In the genomic region with DNA sequence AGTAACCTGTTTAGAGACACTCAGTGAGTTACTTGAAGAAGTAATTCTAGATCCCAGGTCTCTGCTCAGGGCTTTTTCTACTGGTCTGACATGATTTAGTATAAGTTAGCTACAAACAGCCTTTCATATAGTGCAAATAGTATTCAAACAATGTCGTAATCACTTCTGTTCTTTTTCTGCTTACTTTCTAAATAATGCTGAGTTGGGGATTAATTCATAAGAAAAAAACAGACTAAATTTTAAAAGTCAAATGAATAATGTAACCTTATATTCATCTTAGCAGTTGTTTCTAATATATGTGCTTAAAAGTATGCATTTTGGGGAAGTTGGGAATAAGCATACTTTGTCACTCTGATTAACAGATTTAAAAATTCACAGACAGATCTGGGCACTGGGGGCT, we compare ENCODE assay signal across 22 cellular contexts.
A peak's percentile ranks its signal among the peaks of the same experiment; 100 is the strongest.
DNase-seq lines count a peak whose midpoint lies in the region; ATAC-seq, FAIRE-seq and TF ChIP-seq lines count a peak whose summit lies in the region.
"Had no signal": no experiment of that assay in that cellular context is flagged by ENCODE, and none has a peak within 500 bp of the region (broad histone marks: within the 10 kb centered on the region; RNA-seq: fewer than 3 reads in every experiment).

No MANE protein-coding gene starts in this region.

- no peak for ATAC-seq in A549
- ATAC-seq in right lobe of liver = peak in 1 of 4 donors; percentile 13
- ATAC-seq in HG03045 (IDR thresholded peaks at IDR 0.05; ENCODE audit: unreplicated experiment) = no peak
- ATAC-seq: T-cell had no signal

- no peaks in the 10 kb centered on the region for H3K9me3 ChIP-seq in A549
- H3K9me3 ChIP-seq in SK-N-MC (ENCODE audit: low read depth, low read length) = no peaks in the 10 kb centered on the region
- no peaks in the 10 kb centered on the region for H3K9me3 ChIP-seq in right lobe of liver
- H3K9me3 ChIP-seq: SK-N-SH had no signal

- H3K4me3 ChIP-seq in A549 (no peak overlapping the region), SK-N-MC (no peak overlapping the region), right lobe of liver (no peak overlapping the region)

- DNase-seq in A549 (ENCODE audit: low read depth in 1 of 2, low spot score in 1 of 2) (no peak), CD1c-positive myeloid dendritic cell (ENCODE audit: extremely low spot score) (peak; percentile 7), SK-N-MC (ENCODE audit: low read depth, low spot score) (no peak), right lobe of liver (no peak), NCI-H2029 (lab: John Stamatoyannopoulos, UW) (no peak), NCI-H510A treated with DMSO at 0.1 percent for 48 hours (lab: John Stamatoyannopoulos, UW) (no peak)
- DNase-seq: ACHN, DMS 273 treated with DMSO at 0.1 percent for 48 hours, DND-41, H9, MM.1S, NCI-H1105 treated with DMSO at 0.1 percent for 48 hours, NCI-H1694, NCI-H2107, NCI-H345, NCI-H526, SHP77, SK-N-SH, T-cell had no signal

- no peak for TF ChIP-seq RAD21 in A549 (conservative IDR thresholded peaks at IDR 0.05 in 1 of 2, IDR thresholded peaks at IDR 0.05 in 1 of 2)

- CTCF ChIA-PET in A549 (lab: Yijun Ruan, JAX) = interaction anchor here (1.2 kb wide), 1 partner anchor 79 kb away, joined by 3 read pairs; no protein-coding TSS in a partner anchor

- H3K4me1 ChIP-seq in A549 (no peaks in the 10 kb centered on the region), right lobe of liver (peaks cover 0 to 56% (median 3%) of the 10 kb centered on the region in 4 donors)

- H3K9ac ChIP-seq in SK-N-MC (ENCODE audit: insufficient read length) = peak overlapping the region; percentile 2
- H3K9ac ChIP-seq: SK-N-SH had no signal

- intact Hi-C loops in right lobe of liver (cut with DNase I) = no loop called here

- no peak for TF ChIP-seq CTCF in A549 (IDR thresholded peaks at IDR 0.05)
- TF ChIP-seq CTCF in right lobe of liver (IDR thresholded peaks at IDR 0.05) = no peak

- WGBS in A549 (ENCODE audit: missing lambda C conversion rate) = 89% methylated on average over 1 of the region's 1 CpG
- 33% methylated on average over 1 of the region's 1 CpG for whole genome bisulfite sequencing in right lobe of liver (ENCODE audit: insufficient coverage, low coverage, low lambda C conversion rate, missing lambda C conversion rate)

- TF ChIP-seq EP300 in A549 (IDR thresholded peaks at IDR 0.05) = no peak

- H3K27ac ChIP-seq in A549 (no peak overlapping the region), SK-N-MC (peak overlapping the region; percentile 52), right lobe of liver (peak overlapping the region; percentile 18 to 39 (median 38))
- H3K27ac ChIP-seq: C4-2B had no signal

- no peak overlapping the region for H3K4me2 ChIP-seq in A549
- H3K4me2 ChIP-seq: SK-N-SH had no signal

- H3K36me3 ChIP-seq in SK-N-MC (ENCODE audit: insufficient read depth, low read length) (peaks cover 42% of the 10 kb centered on the region), right lobe of liver (peaks cover 0 to 31% (median 13%) of the 10 kb centered on the region in 4 donors)

- no peaks in the 10 kb centered on the region for H3K27me3 ChIP-seq in right lobe of liver

- no peak for FAIRE-seq in A549 (lab: Jason Lieb, UNC)
- FAIRE-seq: RCC 7860 had no signal

- TF ChIP-seq POLR2A in A549 (IDR thresholded peaks at IDR 0.05; ENCODE audit: low read length) (no peak), right lobe of liver (IDR thresholded peaks at IDR 0.05) (no peak)

- POLR2A ChIA-PET in A549 (lab: Yijun Ruan, JAX) = no interaction called here

TF ChIP-seq in A549, 52 proteins besides CTCF, POLR2A, EP300 and RAD21:
- TF ChIP-seq MAFK (IDR thresholded peaks at IDR 0.05; ENCODE audit: partially characterized antibody) (peak; percentile 63), HEYL (CRISPR knock-in tag; IDR thresholded peaks at IDR 0.05) (no peak)

Comparison
In these comparisons a context has a peak if more than half of its experiments do, and no peak if none do; other contexts are left out.
1. H3K27ac ChIP-seq: peak in SK-N-MC (single experiment) and right lobe of liver (3 of 3); none in A549 (0 of 2).